23 cellular contexts compared by ENCODE assay signal in the genomic region with DNA sequence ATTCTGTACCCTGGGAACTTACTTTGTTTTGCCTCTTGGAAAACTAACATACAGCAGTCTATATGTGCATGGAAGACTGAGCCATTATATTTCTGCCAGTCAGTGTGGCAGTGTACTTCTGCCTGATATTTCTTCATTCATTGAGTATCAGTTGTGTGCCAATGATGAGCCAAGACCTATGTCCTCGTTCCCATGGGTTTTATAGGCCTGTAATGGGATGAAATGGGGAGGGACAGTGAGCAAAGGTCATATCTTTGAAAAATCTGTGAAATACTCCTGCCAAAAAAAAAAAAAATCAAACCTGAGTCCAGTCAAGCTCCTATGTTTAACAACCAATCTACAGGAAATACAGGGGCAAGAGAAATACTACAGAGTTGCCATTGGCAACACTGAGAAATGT. TPM values are rescaled to one million over a fixed set of nuclear protein-coding genes. Genes with fewer than 3 reads are reported as not detected.
A peak's percentile ranks its signal among the peaks of the same experiment; 100 is the strongest.
DNase-seq lines count a peak whose midpoint lies in the region; ATAC-seq, FAIRE-seq and TF ChIP-seq lines count a peak whose summit lies in the region.
"Had no signal": no experiment of that assay in that cellular context is flagged by ENCODE, and none has a peak within 500 bp of the region (broad histone marks: within the 10 kb centered on the region; RNA-seq: fewer than 3 reads in every experiment).

No MANE protein-coding gene starts in this region.

- no peaks in the 10 kb centered on the region for H3K9me3 Mint-ChIP-seq in activated CD8-positive, alpha-beta memory T cell treated with anti-CD3 and anti-CD28 coated beads, Interleukin-2, amount 10 ng/mL, durations not matched to agents 7 days and 5 days (ENCODE audit: low read depth)
- H3K9me3 Mint-ChIP-seq: effector memory CD8-positive, alpha-beta T cell; memory B cell; natural killer cell treated with Interleukin-12 subunit alpha and Interleukin-12 subunit beta and Interleukin-15 and Interleukin-18, amount 100 ng/mL, for 72 hours had no signal

- no peak for ATAC-seq in activated CD8-positive, alpha-beta memory T cell treated with anti-CD3 and anti-CD28 coated beads, Interleukin-2, amount 10 ng/mL, durations not matched to agents 7 days and 5 days
- ATAC-seq in GM19023 (IDR thresholded peaks at IDR 0.05; ENCODE audit: unreplicated experiment): no peak
- ATAC-seq: effector memory CD8-positive, alpha-beta T cell had no signal

- peaks cover 34% of the 10 kb centered on the region for H4K20me1 ChIP-seq in PC-9 (ENCODE audit: insufficient read depth)
- peaks cover 4% of the 10 kb centered on the region for H4K20me1 ChIP-seq in hepatocyte (ENCODE audit: insufficient read depth, poor library complexity, severe bottlenecking)

- H3K4me3 Mint-ChIP-seq in activated CD8-positive, alpha-beta memory T cell treated with anti-CD3 and anti-CD28 coated beads, Interleukin-2, amount 10 ng/mL, durations not matched to agents 7 days and 5 days: no peak overlapping the region
- H3K4me3 Mint-ChIP-seq: activated naive CD8-positive, alpha-beta T cell; effector memory CD8-positive, alpha-beta T cell; memory B cell; natural killer cell treated with Interleukin-12 subunit alpha and Interleukin-12 subunit beta and Interleukin-15 and Interleukin-18, amount 100 ng/mL, for 72 hours had no signal

- peak overlapping the region; percentile 8 for H3K27ac Mint-ChIP-seq in activated CD8-positive, alpha-beta memory T cell treated with anti-CD3 and anti-CD28 coated beads, Interleukin-2, amount 10 ng/mL, durations not matched to agents 7 days and 5 days
- H3K27ac Mint-ChIP-seq: activated naive CD8-positive, alpha-beta T cell; memory B cell had no signal

- H3K4me3 ChIP-seq in PC-9 (no peak overlapping the region), hepatocyte (no peak overlapping the region), small intestine (ENCODE audit: low read depth in 1 of 2, low read length in 2 of 2) (no peak overlapping the region)
- H3K4me3 ChIP-seq: SJCRH30, stomach, uterus had no signal

- WGBS in hepatocyte (ENCODE audit: low lambda C conversion rate, missing lambda C conversion rate): 32% methylated on average over 1 of the region's 1 CpG
- 17 to 68% (median 33%) methylated on average over 1 of the region's 1 CpG for WGBS in small intestine, 3 donors

- H3K79me2 ChIP-seq in PC-9 (ENCODE audit: low read depth): peaks cover 94% of the 10 kb centered on the region
- H3K79me2 ChIP-seq in hepatocyte: peaks cover 100% of the 10 kb centered on the region

- POLR2A ChIA-PET in PC-9 (lab: Charles Lee; ENCODE audit: unreplicated experiment): no interaction called here

- H3K27me3 ChIP-seq in PC-9 (ENCODE audit: insufficient read depth, low read depth) (no peaks in the 10 kb centered on the region), hepatocyte (no peaks in the 10 kb centered on the region), small intestine (ENCODE audit: control insufficient read depth in 2 of 2, insufficient read depth in 2 of 2, low read length in 2 of 2) (no peaks in the 10 kb centered on the region)
- H3K27me3 ChIP-seq: SJCRH30, stomach, uterus had no signal

- H3K4me1 Mint-ChIP-seq in activated CD8-positive, alpha-beta memory T cell treated with anti-CD3 and anti-CD28 coated beads, Interleukin-2, amount 10 ng/mL, durations not matched to agents 7 days and 5 days: peaks cover 59% of the 10 kb centered on the region

- H3K9me3 ChIP-seq in PC-9 (ENCODE audit: insufficient read depth, low read depth) (no peaks in the 10 kb centered on the region), hepatocyte (ENCODE audit: low read depth) (no peaks in the 10 kb centered on the region), small intestine (ENCODE audit: control insufficient read depth, low read depth) (no peaks in the 10 kb centered on the region)
- H3K9me3 ChIP-seq: SJCRH30, stomach, uterus had no signal

- H3K36me3 ChIP-seq in PC-9 (ENCODE audit: low read depth) (no peaks in the 10 kb centered on the region), hepatocyte (replicated peaks; ENCODE audit: insufficient read depth, low read depth) (no peaks in the 10 kb centered on the region), small intestine (ENCODE audit: control insufficient read depth in 2 of 2, insufficient read depth in 2 of 2, low read length in 2 of 2) (no peaks in the 10 kb centered on the region)
- H3K36me3 ChIP-seq: stomach, uterus had no signal

- H2AFZ ChIP-seq in PC-9 (no peak overlapping the region), hepatocyte (no peak overlapping the region)

- H3K4me1 ChIP-seq in PC-9 (replicated peaks; ENCODE audit: insufficient read depth): no peaks in the 10 kb centered on the region
- H3K4me1 ChIP-seq in hepatocyte (ENCODE audit: insufficient read depth): peaks cover 6% of the 10 kb centered on the region
- peaks cover 0 to 3% of the 10 kb centered on the region in 2 donors for H3K4me1 ChIP-seq in small intestine (ENCODE audit: control insufficient read depth in 2 of 2, insufficient read depth in 1 of 2, low read depth in 1 of 2, low read length in 1 of 2)
- H3K4me1 ChIP-seq: SJCRH30, uterus had no signal

- H3K36me3 Mint-ChIP-seq in activated CD8-positive, alpha-beta memory T cell treated with anti-CD3 and anti-CD28 coated beads, Interleukin-2, amount 10 ng/mL, durations not matched to agents 7 days and 5 days: peaks cover 40% of the 10 kb centered on the region
- H3K36me3 Mint-ChIP-seq: activated naive CD8-positive, alpha-beta T cell; natural killer cell treated with Interleukin-12 subunit alpha and Interleukin-12 subunit beta and Interleukin-15 and Interleukin-18, amount 100 ng/mL, for 72 hours had no signal

- no TSS peak for BruUV-seq in PC-9 (replicated peaks; lab: Mats Ljungman, UMichigan)

- H3K9me2 ChIP-seq in PC-9 (ENCODE audit: insufficient read depth) (no peaks in the 10 kb centered on the region), hepatocyte (replicated peaks; ENCODE audit: insufficient read depth) (no peaks in the 10 kb centered on the region)

- H3K27ac ChIP-seq in PC-9 (0 out of 2 replicates have a peak overlapping the region, but pooled peaks have one; percentile 3), hepatocyte (peak overlapping the region; percentile 10), small intestine (ENCODE audit: low read depth in 1 of 2, low read length in 1 of 2) (no peak overlapping the region)
- H3K27ac ChIP-seq: SJCRH30, stomach, uterus had no signal

- TF ChIP-seq CTCF in PC-9 (conservative IDR thresholded peaks at IDR 0.05): no peak
- no peak for TF ChIP-seq CTCF in hepatocyte (IDR thresholded peaks at IDR 0.05; ENCODE audit: poor library complexity)

- intact Hi-C loops in PC-9 (cut with micrococcal nuclease; ENCODE audit: unreplicated experiment): no loop called here

- no peaks in the 10 kb centered on the region for H3K27me3 Mint-ChIP-seq in activated CD8-positive, alpha-beta memory T cell treated with anti-CD3 and anti-CD28 coated beads, Interleukin-2, amount 10 ng/mL, durations not matched to agents 7 days and 5 days
- H3K27me3 Mint-ChIP-seq: activated naive CD8-positive, alpha-beta T cell; effector memory CD8-positive, alpha-beta T cell; memory B cell; natural killer cell treated with Interleukin-12 subunit alpha and Interleukin-12 subunit beta and Interleukin-15 and Interleukin-18, amount 100 ng/mL, for 72 hours had no signal

- DNase-seq in activated CD8-positive, alpha-beta memory T cell treated with anti-CD3 and anti-CD28 coated beads, Interleukin-2, amount 10 ng/mL, durations not matched to agents 7 days and 5 days: no peak
- no peak for DNase-seq in activated CD8-positive, alpha-beta memory T cell treated with anti-CD3 and anti-CD28 coated beads, Interleukin-2, amount 50 U/mL, for 4 hours
- DNase-seq in PC-9 (no peak), hepatocyte (ENCODE audit: low spot score) (no peak), small intestine (peak; percentile 55)
- DNase-seq in stimulated activated CD4-positive, alpha-beta T cell treated with anti-CD3 and anti-CD28 coated beads, Interleukin-4, amount 100 ng/mL, for 4 hours: no peak
- no peak for DNase-seq in stimulated activated naive CD4-positive, alpha-beta T cell treated with Interleukin-2 at 50 U/mL for 16 hours (lab: John Stamatoyannopoulos, UW)
- DNase-seq: activated CD4-positive, alpha-beta T cell treated with anti-CD3 and anti-CD28 coated beads for 1 hour; activated T-cell treated with anti-CD3 and anti-CD28 coated beads for 4 hours; effector memory CD8-positive, alpha-beta T cell; islet precursor cell; NCI-H1092; NCI-H2081 treated with DMSO at 0.1 percent for 48 hours; NCI-H526; retina; SJCRH30; stomach; T1000; uterus had no signal

- CTCF ChIA-PET in activated CD8-positive, alpha-beta memory T cell treated with anti-CD3 and anti-CD28 coated beads, Interleukin-2, amount 10 ng/mL, durations not matched to agents 7 days and 5 days (lab: Charles Lee): no interaction called here
- CTCF ChIA-PET in PC-9 (lab: Charles Lee): interaction anchor here (0.7 kb wide), 1 partner anchor 20 kb away, joined by 4 read pairs; no protein-coding TSS in a partner anchor

- FAIRE-seq in small intestine (lab: Jason Lieb, UNC): no peak

- H3K4me2 ChIP-seq in PC-9 (peak overlapping the region; percentile 16; the same call in 1 of the 2 replicates), hepatocyte (no peak overlapping the region)

- 0 out of 2 replicates have a peak, but pooled peaks cover 9% of the 10 kb centered on the region for H3F3A ChIP-seq in PC-9 (ENCODE audit: insufficient read depth, low read depth)

RNA-seq across cellular contexts. Expression of gene NSD2, which starts 9.1 kb away (rescaled TPM):
- 100 to 1,000 TPM; 263 to 367 TPM for total RNA-seq in activated CD8-positive, alpha-beta memory T cell treated with anti-CD3 and anti-CD28 coated beads, Interleukin-2, amount 10 ng/mL, durations not matched to agents 7 days and 5 days
- total RNA-seq in PC-9 (2021) (176 and 186 TPM in 2 replicates), hepatocyte (26.9 and 30.8 TPM in 2 replicates)
- polyA plus RNA-seq in hepatocyte (22.0 and 25.7 TPM in 2 replicates), small intestine (10 to 100 TPM in 2 of 3 donors, 1 to 10 TPM in 1; 8.4 to 34.3 (median 10.7) TPM)

RNA-seq across cellular contexts. Expression of gene LETM1, which starts 24.4 kb away (rescaled TPM):
- total RNA-seq in activated CD8-positive, alpha-beta memory T cell treated with anti-CD3 and anti-CD28 coated beads, Interleukin-2, amount 10 ng/mL, durations not matched to agents 7 days and 5 days: 10 to 100 TPM; 51.1 to 73.7 TPM
- total RNA-seq in PC-9 (2021) (44.5 and 58.9 TPM in 2 replicates), hepatocyte (39.1 and 46.0 TPM in 2 replicates)
- polyA plus RNA-seq in hepatocyte (24.4 and 29.4 TPM in 2 replicates), small intestine (10 to 100 TPM; 19.7 to 28.5 (median 21.3) TPM)

Comparison
In these comparisons a context has a peak if more than half of its experiments do, and no peak if none do; other contexts are left out.
1. H3K27ac ChIP-seq: peak in PC-9 (single experiment) and hepatocyte (single experiment); none in small intestine (0 of 2).